In the genomic region with DNA sequence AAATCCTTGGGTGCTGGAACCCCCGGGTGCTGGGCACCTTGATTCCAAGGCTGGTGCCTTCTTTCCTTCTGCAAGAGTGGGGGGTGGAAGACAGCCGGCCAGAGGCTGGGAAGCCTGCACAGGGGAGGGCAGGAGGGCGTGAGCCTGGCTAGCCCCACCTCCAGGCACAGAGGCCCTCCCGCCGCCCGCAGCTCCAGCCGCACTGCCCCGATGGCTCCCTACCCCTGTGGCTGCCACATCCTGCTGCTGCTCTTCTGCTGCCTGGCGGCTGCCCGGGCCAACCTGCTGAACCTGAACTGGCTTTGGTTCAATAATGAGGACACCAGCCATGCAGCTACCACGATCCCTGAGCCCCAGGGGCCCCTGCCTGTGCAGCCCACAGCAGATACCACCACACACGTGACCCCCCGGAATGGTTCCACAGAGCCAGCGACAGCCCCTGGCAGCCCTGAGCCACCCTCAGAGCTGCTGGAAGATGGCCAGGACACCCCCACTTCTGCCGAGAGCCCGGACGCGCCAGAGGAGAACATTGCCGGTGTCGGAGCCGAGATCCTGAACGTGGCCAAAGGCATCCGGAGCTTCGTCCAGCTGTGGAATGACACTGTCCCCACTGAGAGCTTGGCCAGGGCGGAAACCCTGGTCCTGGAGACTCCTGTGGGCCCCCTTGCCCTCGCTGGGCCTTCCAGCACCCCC, we compare ENCODE assay signal across 8 cellular contexts. TPM values are rescaled to one million over a fixed set of nuclear protein-coding genes. Genes with fewer than 3 reads are reported as not detected.
DNase-seq lines count a peak whose midpoint lies in the region; ATAC-seq and TF ChIP-seq lines count a peak whose summit lies in the region.

No MANE protein-coding gene starts in this region.

- CTCF ChIA-PET in SK-N-SH (lab: Yijun Ruan, JAX): interaction anchor here (0.8 to 2.1 kb wide), 4 partner anchors 11 to 315 kb away, joined by 4 to 5 read pairs (median 4); no protein-coding TSS in a partner anchor

- no peak overlapping the region for H3K9ac ChIP-seq in SK-N-SH

- no peak for TF ChIP-seq CTCF in SK-N-SH (IDR thresholded peaks at IDR 0.05)
- no peak for TF ChIP-seq CTCF in fibroblast of villous mesenchyme (IDR thresholded peaks at IDR 0.05; ENCODE audit: insufficient read depth, low read depth, low read length)

- no peaks in the 10 kb centered on the region for H3K9me2 ChIP-seq in SK-N-SH

- H3K27me3 ChIP-seq in SK-N-SH (ENCODE audit: insufficient read depth): no peaks in the 10 kb centered on the region

- WGBS in SK-N-SH (ENCODE audit: low lambda C conversion rate): 40% methylated on average over 3 of the region's 26 CpGs

- H3K4me3 ChIP-seq in SK-N-SH (ENCODE audit: low read depth in 2 of 2, low read length in 1 of 2): no peak overlapping the region
- H3K4me3 ChIP-seq in fibroblast of villous mesenchyme (ENCODE audit: low read depth, low read length): peak overlapping the region; percentile 19

- intact Hi-C loops in sciatic nerve (cut with DNase I): no loop called here

- H3K4me1 ChIP-seq in SK-N-SH (ENCODE audit: control insufficient read depth in 1 of 2, insufficient read depth in 2 of 2, low read depth in 1 of 2, low read length in 1 of 2): peaks cover 0 to 13% of the 10 kb centered on the region in 2 experiments; a peak in 1 of 4 replicates

- no peak for TF ChIP-seq RAD21 in SK-N-SH (IDR thresholded peaks at IDR 0.05; ENCODE audit: low read length)

- H3K9me3 ChIP-seq in SK-N-SH: no peaks in the 10 kb centered on the region

- H3K79me2 ChIP-seq in SK-N-SH (ENCODE audit: insufficient read depth): peaks cover 52% of the 10 kb centered on the region

- TF ChIP-seq EP300 in SK-N-SH (IDR thresholded peaks at IDR 0.05; ENCODE audit: borderline replicate concordance in 1 of 2, low read depth in 1 of 2, low read length in 1 of 2): no peak

- no peak overlapping the region for H3K27ac ChIP-seq in SK-N-SH (ENCODE audit: low read depth in 2 of 2, low read length in 1 of 2)

- ATAC-seq in sciatic nerve: peak; percentile 90
- no peak for ATAC-seq in GM19328 (IDR thresholded peaks at IDR 0.05; ENCODE audit: unreplicated experiment)
- ATAC-seq in GM19324 (IDR thresholded peaks at IDR 0.05; ENCODE audit: low FRiP score, unreplicated experiment): no peak
- no peak for ATAC-seq in GM21717 (IDR thresholded peaks at IDR 0.05; ENCODE audit: unreplicated experiment)

- H2AFZ ChIP-seq in SK-N-SH (ENCODE audit: low read depth): no peak overlapping the region

- peaks cover 73% of the 10 kb centered on the region for H4K20me1 ChIP-seq in SK-N-SH (ENCODE audit: insufficient read depth)

- POLR2A ChIA-PET in SK-N-SH (lab: Yijun Ruan, JAX): no interaction called here

- peak; percentile 19 for DNase-seq in EL
- no peak for DNase-seq in SK-N-SH
- peak; percentile 58 for DNase-seq in fibroblast of villous mesenchyme (ENCODE audit: low read depth)
- DNase-seq in sciatic nerve (ENCODE audit: low spot score): no peak
- no peak for DNase-seq in epidermal melanocyte (ENCODE audit: insufficient read length, low spot score)

- H3K36me3 ChIP-seq in SK-N-SH (replicated peaks in 1 of 2; ENCODE audit: control insufficient read depth in 1 of 2, insufficient read depth in 2 of 2, low read length in 1 of 2): peaks cover 0 to 5% of the 10 kb centered on the region in 2 experiments

- peaks cover 18% of the 10 kb centered on the region for H3F3A ChIP-seq in SK-N-SH (replicated peaks; ENCODE audit: insufficient read depth)

- peak overlapping the region; percentile 33; the same call in 1 of the 2 replicates for H3K4me2 ChIP-seq in SK-N-SH

TF ChIP-seq in SK-N-SH, 30 proteins besides CTCF, POLR2A, EP300 and RAD21:
- TF ChIP-seq ELF1 (IDR thresholded peaks at IDR 0.05): no peak
- no peak for TF ChIP-seq JUND (IDR thresholded peaks at IDR 0.05)
- TF ChIP-seq RCOR1 (IDR thresholded peaks at IDR 0.05; ENCODE audit: low read length): no peak
- TF ChIP-seq MEF2A (IDR thresholded peaks at IDR 0.05; ENCODE audit: borderline replicate concordance, low read depth): no peak
- no peak for TF ChIP-seq RFX5 (IDR thresholded peaks at IDR 0.05; ENCODE audit: low read length)
- TF ChIP-seq, protein P1, sequence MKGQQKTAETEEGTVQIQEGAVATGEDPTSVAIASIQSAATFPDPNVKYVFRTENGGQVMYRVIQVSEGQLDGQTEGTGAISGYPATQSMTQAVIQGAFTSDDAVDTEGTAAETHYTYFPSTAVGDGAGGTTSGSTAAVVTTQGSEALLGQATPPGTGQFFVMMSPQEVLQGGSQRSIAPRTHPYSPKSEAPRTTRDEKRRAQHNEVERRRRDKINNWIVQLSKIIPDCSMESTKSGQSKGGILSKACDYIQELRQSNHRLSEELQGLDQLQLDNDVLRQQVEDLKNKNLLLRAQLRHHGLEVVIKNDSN (IDR thresholded peaks at IDR 0.05; ENCODE audit: borderline replicate concordance, low read depth): no peak
- no peak for TF ChIP-seq NRF1 (IDR thresholded peaks at IDR 0.05; ENCODE audit: low read depth, low read length)
- TF ChIP-seq NFIC (IDR thresholded peaks at IDR 0.05; ENCODE audit: borderline replicate concordance): no peak
- TF ChIP-seq FOXM1 (IDR thresholded peaks at IDR 0.05; ENCODE audit: low read depth): no peak
- TF ChIP-seq, protein P2, sequence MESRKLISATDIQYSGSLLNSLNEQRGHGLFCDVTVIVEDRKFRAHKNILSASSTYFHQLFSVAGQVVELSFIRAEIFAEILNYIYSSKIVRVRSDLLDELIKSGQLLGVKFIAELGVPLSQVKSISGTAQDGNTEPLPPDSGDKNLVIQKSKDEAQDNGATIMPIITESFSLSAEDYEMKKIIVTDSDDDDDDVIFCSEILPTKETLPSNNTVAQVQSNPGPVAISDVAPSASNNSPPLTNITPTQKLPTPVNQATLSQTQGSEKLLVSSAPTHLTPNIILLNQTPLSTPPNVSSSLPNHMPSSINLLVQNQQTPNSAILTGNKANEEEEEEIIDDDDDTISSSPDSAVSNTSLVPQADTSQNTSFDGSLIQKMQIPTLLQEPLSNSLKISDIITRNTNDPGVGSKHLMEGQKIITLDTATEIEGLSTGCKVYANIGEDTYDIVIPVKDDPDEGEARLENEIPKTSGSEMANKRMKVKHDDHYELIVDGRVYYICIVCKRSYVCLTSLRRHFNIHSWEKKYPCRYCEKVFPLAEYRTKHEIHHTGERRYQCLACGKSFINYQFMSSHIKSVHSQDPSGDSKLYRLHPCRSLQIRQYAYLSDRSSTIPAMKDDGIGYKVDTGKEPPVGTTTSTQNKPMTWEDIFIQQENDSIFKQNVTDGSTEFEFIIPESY (IDR thresholded peaks at IDR 0.05; ENCODE audit: borderline replicate concordance, low read depth): no peak
- TF ChIP-seq RXRA (IDR thresholded peaks at IDR 0.05; ENCODE audit: borderline replicate concordance, low read depth): no peak
- TF ChIP-seq SMC3 (IDR thresholded peaks at IDR 0.05; ENCODE audit: low read depth, low read length): no peak
- TF ChIP-seq CHD2 (IDR thresholded peaks at IDR 0.05; ENCODE audit: low read length, partially characterized antibody): no peak
- no peak for TF ChIP-seq MXI1 (IDR thresholded peaks at IDR 0.05; ENCODE audit: low read depth, low read length)
- TF ChIP-seq, protein P3, sequence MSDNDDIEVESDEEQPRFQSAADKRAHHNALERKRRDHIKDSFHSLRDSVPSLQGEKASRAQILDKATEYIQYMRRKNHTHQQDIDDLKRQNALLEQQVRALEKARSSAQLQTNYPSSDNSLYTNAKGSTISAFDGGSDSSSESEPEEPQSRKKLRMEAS (IDR thresholded peaks at IDR 0.05; ENCODE audit: low read depth): no peak
- TF ChIP-seq, protein P4, sequence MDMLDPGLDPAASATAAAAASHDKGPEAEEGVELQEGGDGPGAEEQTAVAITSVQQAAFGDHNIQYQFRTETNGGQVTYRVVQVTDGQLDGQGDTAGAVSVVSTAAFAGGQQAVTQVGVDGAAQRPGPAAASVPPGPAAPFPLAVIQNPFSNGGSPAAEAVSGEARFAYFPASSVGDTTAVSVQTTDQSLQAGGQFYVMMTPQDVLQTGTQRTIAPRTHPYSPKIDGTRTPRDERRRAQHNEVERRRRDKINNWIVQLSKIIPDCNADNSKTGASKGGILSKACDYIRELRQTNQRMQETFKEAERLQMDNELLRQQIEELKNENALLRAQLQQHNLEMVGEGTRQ (IDR thresholded peaks at IDR 0.05; ENCODE audit: borderline replicate concordance, low read depth, low read length): no peak
- no peak for TF ChIP-seq TAF1 (IDR thresholded peaks at IDR 0.05; ENCODE audit: borderline replicate concordance, low read depth, low read length)

RNA-seq across cellular contexts. Expression of a gene that starts 50.5 kb away (rescaled TPM):
- 93.6 and 118 TPM in 2 replicates for polyA plus RNA-seq in SK-N-SH (2012; rRNA removed)
- polyA plus RNA-seq in SK-N-SH (2012; cell fraction: cytosol; rRNA removed): 51.8 and 89.1 TPM in 2 replicates
- 287 and 525 TPM in 2 replicates for polyA plus RNA-seq in SK-N-SH (2012; cell fraction: nucleus; rRNA removed)
- 33.7 and 45.1 TPM in 2 replicates for total RNA-seq in fibroblast of villous mesenchyme
- total RNA-seq in sciatic nerve: 129 TPM

Comparison
In these comparisons a context has a peak if more than half of its experiments do, and no peak if none do; other contexts are left out.
1. DNase-seq: peak in EL (single experiment) and fibroblast of villous mesenchyme (single experiment); none in SK-N-SH (single experiment), sciatic nerve (single experiment) and epidermal melanocyte (single experiment).